Comparison of ENCODE assay signal across 32 cellular contexts in genomic region chr18:31482051-31482450, GRCh38. TPM values are rescaled to one million over a fixed set of nuclear protein-coding genes. Genes with fewer than 3 reads are reported as not detected.
"Had no signal": no experiment of that assay in that cellular context is flagged by ENCODE, and none has a peak within 500 bp of the region (broad histone marks: within the 10 kb centered on the region; RNA-seq: fewer than 3 reads in every experiment).

No MANE protein-coding gene starts in this region.

- H3K4me3 Mint-ChIP-seq: naive thymus-derived CD4-positive, alpha-beta T cell; nephron; neural progenitor cell; stimulated activated effector memory CD8-positive, alpha-beta T cell treated with anti-CD3 and anti-CD28 coated beads, Interleukin-12 subunit alpha, Interleukin-12 subunit beta, amount 100 ng/mL, for 72 hours had no signal

- H3K4me1 ChIP-seq: heart right ventricle, neural progenitor cell, psoas muscle, sigmoid colon, tibial nerve, upper lobe of right lung, uterus had no signal

- H3K9me3 Mint-ChIP-seq: nephron, neural progenitor cell had no signal

- H3K36me3 Mint-ChIP-seq: naive thymus-derived CD4-positive, alpha-beta T cell; neural progenitor cell; stimulated activated effector memory CD8-positive, alpha-beta T cell treated with anti-CD3 and anti-CD28 coated beads, Interleukin-12 subunit alpha, Interleukin-12 subunit beta, amount 100 ng/mL, for 72 hours had no signal

- DNase-seq: dermis blood vessel endothelial cell; effector memory CD4-positive, alpha-beta T cell; foreskin melanocyte; glutamatergic neuron; heart right ventricle; hippocampal formation; kidney glomerular epithelial cell; left colon; left ventricle myocardium superior; mesenchymal stem cell; midbrain; naive thymus-derived CD4-positive, alpha-beta T cell; psoas muscle; right cardiac atrium; sigmoid colon; stimulated activated CD4-positive, alpha-beta T cell treated with anti-CD3 and anti-CD28 coated beads, Interleukin-2, amount 100 ng/mL, for 24 hours; stimulated activated CD4-positive, alpha-beta T cell treated with anti-CD3 and anti-CD28 coated beads, Interleukin-4, amount 100 ng/mL, for 24 hours; stimulated activated naive CD4-positive, alpha-beta T cell treated with Interleukin-2 at 50 U/mL for 16 hours; upper lobe of right lung; uterus had no signal

- H3K4me2 ChIP-seq: neural progenitor cell had no signal

- H3K9me3 ChIP-seq: heart right ventricle, psoas muscle, sigmoid colon, thoracic aorta, tibial nerve, upper lobe of right lung, uterus had no signal

- H3K27ac Mint-ChIP-seq: naive thymus-derived CD4-positive, alpha-beta T cell; nephron; neural progenitor cell; stimulated activated effector memory CD8-positive, alpha-beta T cell treated with anti-CD3 and anti-CD28 coated beads, Interleukin-12 subunit alpha, Interleukin-12 subunit beta, amount 100 ng/mL, for 72 hours had no signal

- H3K4me3 ChIP-seq: coronary artery, heart right ventricle, lung, neural progenitor cell, psoas muscle, sigmoid colon, thoracic aorta, tibial nerve, upper lobe of right lung, uterus had no signal

- H3K36me3 ChIP-seq: heart right ventricle, neural progenitor cell, sigmoid colon, thoracic aorta, tibial nerve, upper lobe of right lung, uterus had no signal

- H2AFZ ChIP-seq: neural progenitor cell had no signal

- FAIRE-seq: endothelial cell of umbilical vein, islet of Langerhans had no signal

- ATAC-seq: heart right ventricle; left colon; left ventricle myocardium superior; naive thymus-derived CD4-positive, alpha-beta T cell; psoas muscle; right cardiac atrium; stimulated activated effector memory CD8-positive, alpha-beta T cell treated with anti-CD3 and anti-CD28 coated beads, Interleukin-12 subunit alpha, Interleukin-12 subunit beta, amount 100 ng/mL, for 72 hours; upper lobe of right lung had no signal

- H3K27ac ChIP-seq: coronary artery, heart right ventricle, neural progenitor cell, psoas muscle, sigmoid colon, thoracic aorta, tibial nerve, upper lobe of right lung, uterus had no signal

- H3K9ac ChIP-seq: neural progenitor cell had no signal

- H3K27me3 ChIP-seq: heart right ventricle, neural progenitor cell, tibial nerve, upper lobe of right lung, uterus had no signal

- H3K4me1 Mint-ChIP-seq: naive thymus-derived CD4-positive, alpha-beta T cell; neural progenitor cell; stimulated activated effector memory CD8-positive, alpha-beta T cell treated with anti-CD3 and anti-CD28 coated beads, Interleukin-12 subunit alpha, Interleukin-12 subunit beta, amount 100 ng/mL, for 72 hours had no signal

RNA-seq across cellular contexts. Expression of gene DSG3, which starts 34.5 kb away (rescaled TPM):
- total RNA-seq: dermis blood vessel endothelial cell; fibroblast of lung; heart right ventricle; left ventricle myocardium superior; naive thymus-derived CD4-positive, alpha-beta T cell; osteocyte; right cardiac atrium; sigmoid colon; skeletal muscle tissue; tibial nerve had no signal
- polyA plus RNA-seq: endothelial cell of umbilical vein; naive thymus-derived CD4-positive, alpha-beta T cell; right cardiac atrium had no signal
